22 cellular contexts compared by ENCODE assay signal in the genomic region with DNA sequence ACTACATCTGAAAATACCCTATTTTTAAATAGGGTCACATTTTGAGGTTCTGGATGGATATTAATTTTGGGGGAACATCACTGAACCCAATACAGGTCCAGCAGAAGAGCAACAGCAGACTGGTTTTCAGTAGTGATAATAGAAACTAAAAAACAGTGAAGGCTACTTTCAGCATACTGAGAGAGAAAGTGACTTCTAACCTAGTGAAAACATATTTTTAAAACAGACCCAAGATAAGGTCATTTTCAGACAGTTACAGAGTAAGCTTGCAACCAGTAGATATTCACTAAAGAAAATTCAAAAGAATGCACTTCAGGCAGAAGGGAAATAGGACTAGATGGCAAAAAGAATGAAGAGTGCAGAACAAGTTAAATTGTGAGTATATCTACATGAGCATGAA. TPM values are rescaled to one million over a fixed set of nuclear protein-coding genes. Genes with fewer than 3 reads are reported as not detected.
DNase-seq lines count a peak whose midpoint lies in the region; ATAC-seq and TF ChIP-seq lines count a peak whose summit lies in the region.
"Had no signal": no experiment of that assay in that cellular context is flagged by ENCODE, and none has a peak within 500 bp of the region (broad histone marks: within the 10 kb centered on the region; RNA-seq: fewer than 3 reads in every experiment).

No MANE protein-coding gene starts in this region.

- intact Hi-C loops in thyroid gland (cut with DNase I), result no loop called here

- ATAC-seq in GM18858 (IDR thresholded peaks at IDR 0.05; ENCODE audit: unreplicated experiment), result peak; percentile 53
- peak; percentile 73 for ATAC-seq in GM21515 (IDR thresholded peaks at IDR 0.05; ENCODE audit: unreplicated experiment)
- ATAC-seq in HG02885 (IDR thresholded peaks at IDR 0.05; ENCODE audit: poor library complexity, unreplicated experiment), result peak; percentile 79
- ATAC-seq in HG03565 (IDR thresholded peaks at IDR 0.05; ENCODE audit: unreplicated experiment), result peak; percentile 52
- ATAC-seq: activated CD8-positive, alpha-beta T cell treated with anti-CD3 and anti-CD28 coated beads for 36 hours; Right ventricle myocardium inferior; T-cell had no signal

- no peak for TF ChIP-seq POLR2A in thyroid gland (IDR thresholded peaks at IDR 0.05)

- no peaks in the 10 kb centered on the region for H3K4me1 ChIP-seq in thyroid gland
- H3K4me1 ChIP-seq: stomach had no signal

- DNase-seq in DMS114 treated with DMSO at 0.1 percent for 48 hours (lab: John Stamatoyannopoulos, UW; ENCODE audit: unreplicated experiment) (no peak), thyroid gland (no peak), anterior cingulate cortex (lab: John Stamatoyannopoulos, UW) (no peak), NCI-H2171 (lab: John Stamatoyannopoulos, UW) (no peak)
- DNase-seq: activated CD8-positive, alpha-beta T cell treated with anti-CD3 and anti-CD28 coated beads for 36 hours; activated naive CD8-positive, alpha-beta T cell treated with anti-CD3 and anti-CD28 coated beads for 36 hours; activated T-cell treated with anti-CD3 and anti-CD28 coated beads, Interleukin-2, amount 50 U/mL, for 48 hours; DMS153; hippocampal formation; kidney glomerular epithelial cell; NCI-H1092 treated with DMSO at 0.1 percent for 48 hours; NCI-H2171 treated with DMSO at 0.1 percent for 48 hours; stomach; T-cell had no signal

- H3K9me3 ChIP-seq in thyroid gland, result no peaks in the 10 kb centered on the region
- H3K9me3 ChIP-seq: stomach had no signal

- no peak overlapping the region for H3K4me3 ChIP-seq in thyroid gland (replicated peaks in 1 of 3)
- H3K4me3 ChIP-seq: stomach had no signal

- H3K27me3 ChIP-seq in thyroid gland, result no peaks in the 10 kb centered on the region
- H3K27me3 ChIP-seq: stomach had no signal

- H3K36me3 ChIP-seq in thyroid gland, result no peaks in the 10 kb centered on the region
- H3K36me3 ChIP-seq: stomach had no signal

- no peak overlapping the region for H3K27ac ChIP-seq in thyroid gland
- H3K27ac ChIP-seq: stomach had no signal

- TF ChIP-seq CTCF in thyroid gland (IDR thresholded peaks at IDR 0.05), result no peak

RNA-seq across cellular contexts. Expression of a gene that starts 42.0 kb away (rescaled TPM):
- total RNA-seq in thyroid gland, result not detected
- total RNA-seq: activated naive CD8-positive, alpha-beta T cell treated with anti-CD3 and anti-CD28 coated beads for 36 hours; mesenteric fat pad; neural crest cell; Right ventricle myocardium inferior; stomach; urinary bladder had no signal
